ENCODE assay signal across 8 cellular contexts in genomic region chr3:53195602-53196574, GRCh38. TPM values are rescaled to one million over a fixed set of nuclear protein-coding genes. Genes with fewer than 3 reads are reported as not detected.
DNase-seq lines count a peak whose midpoint lies in the region; ATAC-seq and TF ChIP-seq lines count a peak whose summit lies in the region.

No MANE protein-coding gene starts in this region.

- intact Hi-C loops in Panc1 (cut with micrococcal nuclease; ENCODE audit: unreplicated experiment), result loop anchor here (1.0 to 2.0 kb wide), 2 partner anchors 61 to 82 kb away; no protein-coding TSS in a partner anchor
- intact Hi-C loops in cardiac septum (cut with DNase I), result loop anchor here (1.0 to 2.0 kb wide), 2 partner anchors 63 to 82 kb away; no protein-coding TSS in a partner anchor
- intact Hi-C loops in gastrocnemius medialis (cut with DNase I; ENCODE audit: low total_unique reads), result loop anchor here (1.0 to 2.0 kb wide), 3 partner anchors 35 to 82 kb away; partner anchors contain the start of gene PRKCD

- H3K27ac Mint-ChIP-seq in CD4-positive, CD25-positive, alpha-beta regulatory T cell, result peak overlapping the region in 1 of 3 donors; percentile 32

- in situ Hi-C loops in Panc1 (cut with HindIII; ENCODE audit: low pct_unique_long_range_greater_than_20kb, low sequenced_read_pairs) (no loop called here), gastrocnemius medialis (cut with MboI; ENCODE audit: low sequenced_read_pairs in 4 of 4) (loop anchor here in 3 of 4 donors (5.0 kb wide), 1 partner anchor 84 kb away; no protein-coding TSS in a partner anchor)

- H3K27me3 Mint-ChIP-seq in CD4-positive, CD25-positive, alpha-beta regulatory T cell, result peaks cover 4% of the 10 kb centered on the region

- no TSS peak for BruUV-seq in Panc1 (replicated peaks; lab: Mats Ljungman, UMichigan)

- peak; percentile 99 for TF ChIP-seq CTCF in HFF-Myc (IDR thresholded peaks at IDR 0.05; ENCODE audit: low read depth, low read length, missing control alignments)
- peak; percentile 95 for TF ChIP-seq CTCF in Panc1 (IDR thresholded peaks at IDR 0.05)
- TF ChIP-seq CTCF in gastrocnemius medialis (IDR thresholded peaks at IDR 0.05 in 4 of 5, conservative IDR thresholded peaks at IDR 0.05 in 1 of 5), result peak; percentile 89 to 100 (median 98)

- no peaks in the 10 kb centered on the region for H3K9me3 ChIP-seq in CD4-positive, CD25-positive, alpha-beta regulatory T cell (ENCODE audit: control insufficient read depth in 2 of 2, low read length in 2 of 2)
- H3K9me3 ChIP-seq in Panc1 (ENCODE audit: control insufficient read depth, insufficient read depth, low read depth, low read length), result no peaks in the 10 kb centered on the region
- H3K9me3 ChIP-seq in gastrocnemius medialis, result no peaks in the 10 kb centered on the region

- POLR2A ChIA-PET in Panc1 (lab: Charles Lee), result no interaction called here

- peaks cover 0 to 13% (median 2%) of the 10 kb centered on the region in 4 donors for H3K4me1 Mint-ChIP-seq in CD4-positive, CD25-positive, alpha-beta regulatory T cell

- ATAC-seq in CD4-positive, CD25-positive, alpha-beta regulatory T cell (ENCODE audit: low read depth in 2 of 2), result peak; percentile 65 to 67
- ATAC-seq in Panc1 (peak; percentile 78), gastrocnemius medialis (peak; percentile 60 to 77), GM18861 (IDR thresholded peaks at IDR 0.05; ENCODE audit: unreplicated experiment) (no peak)

- H3K9me3 Mint-ChIP-seq in CD4-positive, CD25-positive, alpha-beta regulatory T cell, result no peaks in the 10 kb centered on the region

- no peak for TF ChIP-seq POLR2A in gastrocnemius medialis (IDR thresholded peaks at IDR 0.05)

- peaks cover 11% of the 10 kb centered on the region for H3K36me3 Mint-ChIP-seq in CD4-positive, CD25-positive, alpha-beta regulatory T cell

- peak; percentile 23 to 53 (median 49) for DNase-seq in CD4-positive, CD25-positive, alpha-beta regulatory T cell
- DNase-seq in HFF-Myc (ENCODE audit: extremely low read depth, low read depth) (no peak), Panc1 (ENCODE audit: low read depth, low spot score) (no peak), cardiac septum (ENCODE audit: low spot score) (peak; percentile 81), gastrocnemius medialis (no peak), NCI-H2171 (lab: John Stamatoyannopoulos, UW) (no peak)
- DNase-seq in activated gamma-delta T cell treated with anti-CD3 and anti-CD28 coated beads, Interleukin-2, amount 50 U/mL, for 16 hours (ENCODE audit: low read depth), result peak; percentile 30

- CTCF ChIA-PET in Panc1 (lab: Charles Lee), result interaction anchor here (0.5 to 2.0 kb wide), 4 partner anchors 25 to 120 kb away, joined by 5 to 10 read pairs (median 8); no protein-coding TSS in a partner anchor

- peaks cover 15% of the 10 kb centered on the region for H3K36me3 ChIP-seq in CD4-positive, CD25-positive, alpha-beta regulatory T cell (ENCODE audit: control insufficient read depth, insufficient read depth, low read length)
- H3K36me3 ChIP-seq in Panc1 (ENCODE audit: control insufficient read depth, insufficient read depth, low read length) (no peaks in the 10 kb centered on the region), gastrocnemius medialis (no peaks in the 10 kb centered on the region)

- no peak overlapping the region for H3K4me3 Mint-ChIP-seq in CD4-positive, CD25-positive, alpha-beta regulatory T cell

- H3K27ac ChIP-seq in CD4-positive, CD25-positive, alpha-beta regulatory T cell (ENCODE audit: insufficient read depth, low read length, poor library complexity, severe bottlenecking), result no peak overlapping the region
- H3K27ac ChIP-seq in Panc1 (ENCODE audit: low read length) (no peak overlapping the region), gastrocnemius medialis (no peak overlapping the region)

- no peaks in the 10 kb centered on the region for H3K27me3 ChIP-seq in CD4-positive, CD25-positive, alpha-beta regulatory T cell (ENCODE audit: control insufficient read depth, insufficient read depth, low read length)
- H3K27me3 ChIP-seq in Panc1 (ENCODE audit: control insufficient read depth, insufficient read depth, low read length), result no peaks in the 10 kb centered on the region
- H3K27me3 ChIP-seq in gastrocnemius medialis, result no peaks in the 10 kb centered on the region

- peaks cover 5% of the 10 kb centered on the region for H3K4me1 ChIP-seq in CD4-positive, CD25-positive, alpha-beta regulatory T cell (ENCODE audit: control insufficient read depth, insufficient read depth, low read length, poor library complexity, severe bottlenecking)
- H3K4me1 ChIP-seq in Panc1 (ENCODE audit: control insufficient read depth, insufficient read depth, low read length), result peaks cover 3% of the 10 kb centered on the region; the same call in 1 of the 2 replicates
- peaks cover 13% of the 10 kb centered on the region in 2 donors for H3K4me1 ChIP-seq in gastrocnemius medialis

- no peak overlapping the region for H3K4me3 ChIP-seq in CD4-positive, CD25-positive, alpha-beta regulatory T cell (ENCODE audit: low read depth, low read length)
- H3K4me3 ChIP-seq in HFF-Myc (replicated peaks; ENCODE audit: low read depth, low read length) (no peak overlapping the region), Panc1 (ENCODE audit: low read depth in 2 of 2, low read length in 2 of 2) (no peak overlapping the region), gastrocnemius medialis (no peak overlapping the region)

RNA-seq across cellular contexts. Expression of gene PRKCD, which starts 34.9 kb away (rescaled TPM):
- 33.6 TPM for total RNA-seq in CD4-positive, CD25-positive, alpha-beta regulatory T cell
- polyA plus RNA-seq in CD4-positive, CD25-positive, alpha-beta regulatory T cell, result 10 to 100 TPM; 13.6 to 21.2 (median 15.8) TPM
- total RNA-seq in Panc1 (2021; ENCODE audit: unreplicated experiment) (14.0 TPM), cardiac septum (10.6 TPM), gastrocnemius medialis (1 to 10 TPM; 2.1 to 5.9 (median 3.4) TPM)
- polyA plus RNA-seq in Panc1 (2012; ENCODE audit: insufficient read length), result 16.1 TPM

RNA-seq across cellular contexts. Expression of gene TKT, which starts 59.9 kb away (rescaled TPM):
- total RNA-seq in CD4-positive, CD25-positive, alpha-beta regulatory T cell, result 95.6 TPM
- polyA plus RNA-seq in CD4-positive, CD25-positive, alpha-beta regulatory T cell, result 10 to 100 TPM; 59.0 to 76.2 (median 70.6) TPM
- total RNA-seq in Panc1 (2021; ENCODE audit: unreplicated experiment), result 338 TPM
- 307 TPM for polyA plus RNA-seq in Panc1 (2012; ENCODE audit: insufficient read length)
- 34.6 TPM for total RNA-seq in cardiac septum
- total RNA-seq in gastrocnemius medialis, result 10 to 100 TPM; 18.5 to 41.3 (median 23.8) TPM

Comparison
In these comparisons a context has a peak if more than half of its experiments do, and no peak if none do; other contexts are left out.
1. DNase-seq: peak in CD4-positive, CD25-positive, alpha-beta regulatory T cell (3 of 3), activated gamma-delta T cell treated with anti-CD3 and anti-CD28 coated beads, Interleukin-2, amount 50 U/mL, for 16 hours (single experiment) and cardiac septum (single experiment); none in HFF-Myc (single experiment), Panc1 (single experiment), gastrocnemius medialis (0 of 2) and NCI-H2171 (single experiment).
2. Peak in every context shown above with its lines, with median percentiles within 50 percentile points of each other: CTCF ChIP-seq.